In genomic region chr6:89348372-89348771, GRCh38 we compare ENCODE assay signal across 15 cellular contexts. TPM values are rescaled to one million over a fixed set of nuclear protein-coding genes. Genes with fewer than 3 reads are reported as not detected.
DNase-seq lines count a peak whose midpoint lies in the region; ATAC-seq and TF ChIP-seq lines count a peak whose summit lies in the region.
"Had no signal": no experiment of that assay in that cellular context is flagged by ENCODE, and none has a peak within 500 bp of the region (broad histone marks: within the 10 kb centered on the region; RNA-seq: fewer than 3 reads in every experiment).

No MANE protein-coding gene starts in this region.

- H4K20me1 ChIP-seq in mammary epithelial cell (ENCODE audit: insufficient read depth, low read length) = no peaks in the 10 kb centered on the region

- dilution Hi-C loops in mammary epithelial cell (cut with HindIII; ENCODE audit: low sequenced_read_pairs) = loop anchor here (5.0 kb wide), 1 partner anchor 51 kb away; no protein-coding TSS in a partner anchor

- WGBS in adrenal gland, 4 donors = 85 to 100% (median 96%) methylated on average over 1 of the region's 1 CpG
- WGBS in mesodermal cell (ENCODE audit: insufficient coverage in 2 of 2), 2 experiments = no CpG with 5 or more reads among the region's 1 CpG
- 100% methylated on average over 1 of the region's 1 CpG; no CpG with 5 or more reads in 1 of the 2 experiments for whole genome bisulfite sequencing in endodermal cell (ENCODE audit: insufficient coverage in 1 of 2, insufficient read length in 1 of 2), 2 experiments
- 100% methylated on average over 1 of the region's 1 CpG for WGBS in mammary epithelial cell (ENCODE audit: low coverage, missing lambda C conversion rate)

- in situ Hi-C loops in mammary epithelial cell (cut with MboI; ENCODE audit: low sequenced_read_pairs in 2 of 2) = no loop called here
- in situ Hi-C loops in GM13977 (cut with MboI; ENCODE audit: low pct_unique_long_range_greater_than_20kb, low sequenced_read_pairs, unreplicated experiment) = no loop called here

- H3K4me3 ChIP-seq in adrenal gland (no peak overlapping the region), mesodermal cell (ENCODE audit: extremely low read depth, insufficient read depth, low read length, poor library complexity, severe bottlenecking) (no peak overlapping the region), endodermal cell (ENCODE audit: low read length) (no peak overlapping the region), mammary epithelial cell (replicated peaks in 1 of 3; ENCODE audit: insufficient read depth in 1 of 3, low read depth in 2 of 3, low read length in 3 of 3) (no peak overlapping the region)

- peaks cover 68 to 74% of the 10 kb centered on the region in 2 donors for H3K4me1 Mint-ChIP-seq in natural killer cell
- H3K4me1 Mint-ChIP-seq in natural killer cell treated with Interleukin-12 subunit alpha and Interleukin-12 subunit beta and Interleukin-15 and Interleukin-18, amount 100 ng/mL, for 72 hours (ENCODE audit: low read depth in 2 of 2) = peaks cover 58 to 65% of the 10 kb centered on the region in 2 donors
- H3K4me1 Mint-ChIP-seq in endodermal cell = peaks cover 46% of the 10 kb centered on the region
- peaks cover 56% of the 10 kb centered on the region for H3K4me1 Mint-ChIP-seq in activated CD4-positive, alpha-beta T cell treated with anti-CD3 and anti-CD28 coated beads, Interleukin-2, amount 10 ng/mL, durations not matched to agents 7 days and 5 days

- ATAC-seq in natural killer cell = no peak
- ATAC-seq in natural killer cell treated with Interleukin-12 subunit alpha and Interleukin-12 subunit beta and Interleukin-15 and Interleukin-18, amount 100 ng/mL, for 72 hours = no peak
- ATAC-seq: activated T-cell treated with anti-CD3 and anti-CD28 coated beads, Interleukin-2, amount 50 U/mL, for 4 hours; left lobe of liver had no signal

- H3K9me3 Mint-ChIP-seq in natural killer cell (no peaks in the 10 kb centered on the region), endodermal cell (no peaks in the 10 kb centered on the region)
- no peaks in the 10 kb centered on the region for H3K9me3 Mint-ChIP-seq in natural killer cell treated with Interleukin-12 subunit alpha and Interleukin-12 subunit beta and Interleukin-15 and Interleukin-18, amount 100 ng/mL, for 72 hours
- no peaks in the 10 kb centered on the region for H3K9me3 Mint-ChIP-seq in activated CD4-positive, alpha-beta T cell treated with anti-CD3 and anti-CD28 coated beads, Interleukin-2, amount 10 ng/mL, durations not matched to agents 7 days and 5 days
- H3K9me3 Mint-ChIP-seq: activated T-cell treated with anti-CD3 and anti-CD28 coated beads, Interleukin-2, amount 50 U/mL, for 4 hours had no signal

- H3K36me3 ChIP-seq in adrenal gland (replicated peaks in 1 of 2) = no peaks in the 10 kb centered on the region
- H3K36me3 ChIP-seq in mesodermal cell (ENCODE audit: control insufficient read depth, insufficient read depth, low read length) = peaks cover 19% of the 10 kb centered on the region
- H3K36me3 ChIP-seq in endodermal cell (ENCODE audit: control insufficient read depth, insufficient read depth, low read length) = no peaks in the 10 kb centered on the region
- no peaks in the 10 kb centered on the region for H3K36me3 ChIP-seq in mammary epithelial cell (ENCODE audit: insufficient read depth, low read length)

- peak overlapping the region; percentile 96 for H3K27ac Mint-ChIP-seq in natural killer cell
- peak overlapping the region in 1 of 2 donors; percentile 95 for H3K27ac Mint-ChIP-seq in natural killer cell treated with Interleukin-12 subunit alpha and Interleukin-12 subunit beta and Interleukin-15 and Interleukin-18, amount 100 ng/mL, for 72 hours
- H3K27ac Mint-ChIP-seq in endodermal cell = no peak overlapping the region
- no peak overlapping the region for H3K27ac Mint-ChIP-seq in activated CD4-positive, alpha-beta T cell treated with anti-CD3 and anti-CD28 coated beads, Interleukin-2, amount 10 ng/mL, durations not matched to agents 7 days and 5 days

- BruUV-seq in mammary epithelial cell (replicated peaks; lab: Mats Ljungman, UMichigan) = no TSS peak

- H3K4me3 Mint-ChIP-seq in natural killer cell (no peak overlapping the region), endodermal cell (no peak overlapping the region)
- no peak overlapping the region for H3K4me3 Mint-ChIP-seq in natural killer cell treated with Interleukin-12 subunit alpha and Interleukin-12 subunit beta and Interleukin-15 and Interleukin-18, amount 100 ng/mL, for 72 hours
- no peak overlapping the region for H3K4me3 Mint-ChIP-seq in activated CD4-positive, alpha-beta T cell treated with anti-CD3 and anti-CD28 coated beads, Interleukin-2, amount 10 ng/mL, durations not matched to agents 7 days and 5 days
- H3K4me3 Mint-ChIP-seq: activated T-cell treated with anti-CD3 and anti-CD28 coated beads, Interleukin-2, amount 50 U/mL, for 4 hours had no signal

- H3K79me2 ChIP-seq in mammary epithelial cell (ENCODE audit: insufficient read depth, low read length) = peaks cover 82% of the 10 kb centered on the region

- no peak overlapping the region for H2AFZ ChIP-seq in mammary epithelial cell (ENCODE audit: low read depth, low read length)

- TF ChIP-seq POLR2A in adrenal gland (IDR thresholded peaks at IDR 0.05) = no peak

- POLR2A ChIA-PET in activated CD4-positive, alpha-beta T cell treated with anti-CD3 and anti-CD28 coated beads, Interleukin-2, amount 10 ng/mL, durations not matched to agents 7 days and 5 days (lab: Charles Lee) = interaction anchor here (0.6 kb wide), 1 partner anchor 89 kb away, joined by 3 read pairs; no protein-coding TSS in a partner anchor

- H3K9ac ChIP-seq in endodermal cell (ENCODE audit: extremely low read depth, low read length, poor library complexity, severe bottlenecking) (no peak overlapping the region), mammary epithelial cell (ENCODE audit: insufficient read depth, low read length) (no peak overlapping the region)

- peak overlapping the region in 3 of 5 donors; percentile 6 to 43 (median 14) for H3K27ac ChIP-seq in adrenal gland
- H3K27ac ChIP-seq in mesodermal cell (ENCODE audit: low read depth, low read length, severe bottlenecking) = peak overlapping the region; percentile 60
- H3K27ac ChIP-seq in endodermal cell (ENCODE audit: low read depth, low read length) = no peak overlapping the region
- no peak overlapping the region for H3K27ac ChIP-seq in mammary epithelial cell (ENCODE audit: insufficient read depth, low read depth, low read length)

- no peaks in the 10 kb centered on the region for H3K27me3 ChIP-seq in adrenal gland
- no peaks in the 10 kb centered on the region for H3K27me3 ChIP-seq in endodermal cell (ENCODE audit: control insufficient read depth, insufficient read depth, low read length, poor library complexity, severe bottlenecking)
- H3K27me3 ChIP-seq in mammary epithelial cell (ENCODE audit: insufficient read depth, low read length) = no peaks in the 10 kb centered on the region

- no peaks in the 10 kb centered on the region for H3K9me3 ChIP-seq in adrenal gland (replicated peaks in 1 of 3)
- no peaks in the 10 kb centered on the region for H3K9me3 ChIP-seq in mesodermal cell (ENCODE audit: control insufficient read depth, low read length)
- H3K9me3 ChIP-seq in endodermal cell (ENCODE audit: control insufficient read depth, low read length) = no peaks in the 10 kb centered on the region
- no peaks in the 10 kb centered on the region for H3K9me3 ChIP-seq in mammary epithelial cell (replicated peaks; ENCODE audit: insufficient read depth, low read length)

- intact Hi-C loops in natural killer cell (cut with micrococcal nuclease) (no loop called here), adrenal gland (cut with DNase I) (loop anchor here in 1 of 2 donors (10.0 kb wide), 1 partner anchor 654 kb away; no protein-coding TSS in a partner anchor), mammary epithelial cell (cut with micrococcal nuclease) (no loop called here)

- H3K27me3 Mint-ChIP-seq in natural killer cell (ENCODE audit: low read depth in 2 of 2) (no peaks in the 10 kb centered on the region), endodermal cell (ENCODE audit: insufficient read depth) (no peaks in the 10 kb centered on the region)
- no peaks in the 10 kb centered on the region for H3K27me3 Mint-ChIP-seq in natural killer cell treated with Interleukin-12 subunit alpha and Interleukin-12 subunit beta and Interleukin-15 and Interleukin-18, amount 100 ng/mL, for 72 hours
- H3K27me3 Mint-ChIP-seq in activated CD4-positive, alpha-beta T cell treated with anti-CD3 and anti-CD28 coated beads, Interleukin-2, amount 10 ng/mL, durations not matched to agents 7 days and 5 days = no peaks in the 10 kb centered on the region

- H3K4me2 ChIP-seq in mammary epithelial cell (ENCODE audit: insufficient read depth, low read depth, low read length) = no peak overlapping the region

- peaks cover 35 to 54% of the 10 kb centered on the region in 2 donors for H3K4me1 ChIP-seq in adrenal gland (replicated peaks in 1 of 2)
- H3K4me1 ChIP-seq in mesodermal cell (ENCODE audit: control insufficient read depth, insufficient read depth, low read length, poor library complexity, severe bottlenecking) = peaks cover 49% of the 10 kb centered on the region
- no peaks in the 10 kb centered on the region for H3K4me1 ChIP-seq in endodermal cell (ENCODE audit: control insufficient read depth, insufficient read depth, low read length)
- H3K4me1 ChIP-seq in mammary epithelial cell (ENCODE audit: insufficient read depth, low read length) = peaks cover 21% of the 10 kb centered on the region

- CTCF ChIA-PET in mammary epithelial cell (lab: Charles Lee; ENCODE audit: low non-redundant PET) = interaction anchor here (0.6 kb wide), 1 partner anchor 325 kb away, joined by 3 read pairs; no protein-coding TSS in a partner anchor
- CTCF ChIA-PET in activated CD4-positive, alpha-beta T cell treated with anti-CD3 and anti-CD28 coated beads, Interleukin-2, amount 10 ng/mL, durations not matched to agents 7 days and 5 days (lab: Charles Lee) = interaction anchor here (0.9 to 5.8 kb wide), 2 partner anchors 19 to 23 kb away, joined by 3 to 26 read pairs; no protein-coding TSS in a partner anchor

- DNase-seq in natural killer cell (no peak), adrenal gland (no peak), endodermal cell (no peak), mammary epithelial cell (no peak), GM13977 (ENCODE audit: low spot score) (no peak)
- DNase-seq in natural killer cell treated with Interleukin-12 subunit alpha and Interleukin-12 subunit beta and Interleukin-15 and Interleukin-18, amount 100 ng/mL, for 72 hours (ENCODE audit: low spot score) = no peak
- DNase-seq in activated CD4-positive, alpha-beta T cell treated with anti-CD3 and anti-CD28 coated beads, Interleukin-2, amount 10 ng/mL, durations not matched to agents 7 days and 5 days = no peak
- DNase-seq: activated T-cell treated with anti-CD3 and anti-CD28 coated beads, Interleukin-2, amount 50 U/mL, for 4 hours; NK-92 treated with Interleukin-12 subunit alpha and Interleukin-12 subunit beta, amount 100 ng/mL, for 24 hours; stimulated activated CD4-positive, alpha-beta T cell treated with anti-CD3 and anti-CD28 coated beads, Interleukin-15, amount 100 ng/mL, for 24 hours had no signal

- TF ChIP-seq CTCF in natural killer cell (IDR thresholded peaks at IDR 0.05) (no peak), adrenal gland (IDR thresholded peaks at IDR 0.05) (no peak), endodermal cell (conservative IDR thresholded peaks at IDR 0.05) (no peak), mammary epithelial cell (conservative IDR thresholded peaks at IDR 0.05 in 1 of 2, IDR thresholded peaks at IDR 0.05 in 1 of 2; ENCODE audit: extremely low read depth in 1 of 2, insufficient read depth in 1 of 2, low read depth in 1 of 2, low read length in 2 of 2) (no peak), GM13977 (IDR thresholded peaks at IDR 0.05; ENCODE audit: extremely low read depth, insufficient read depth, missing control alignments) (no peak)

- H3K36me3 Mint-ChIP-seq in natural killer cell (no peaks in the 10 kb centered on the region), endodermal cell (ENCODE audit: low read depth) (peaks cover 5% of the 10 kb centered on the region)
- peaks cover 6% of the 10 kb centered on the region for H3K36me3 Mint-ChIP-seq in natural killer cell treated with Interleukin-12 subunit alpha and Interleukin-12 subunit beta and Interleukin-15 and Interleukin-18, amount 100 ng/mL, for 72 hours
- peaks cover 9% of the 10 kb centered on the region for H3K36me3 Mint-ChIP-seq in activated CD4-positive, alpha-beta T cell treated with anti-CD3 and anti-CD28 coated beads, Interleukin-2, amount 10 ng/mL, durations not matched to agents 7 days and 5 days (ENCODE audit: low read depth)

RNA-seq across cellular contexts. Expression of gene UBE2J1, which starts 4.2 kb away (rescaled TPM):
- total RNA-seq in natural killer cell (10 to 100 TPM; 34.1 to 58.1 (median 45.9) TPM), adrenal gland (10 to 100 TPM; 27.9 to 55.4 (median 37.9) TPM), endodermal cell (10 to 100 TPM; 20.1 to 21.9 TPM), mammary epithelial cell (10 to 100 TPM; 22.9 to 25.3 TPM)
- 10 to 100 TPM; 31.1 to 35.0 TPM for total RNA-seq in natural killer cell treated with Interleukin-12 subunit alpha and Interleukin-12 subunit beta and Interleukin-15 and Interleukin-18, amount 100 ng/mL, for 72 hours
- polyA plus RNA-seq in adrenal gland (10 to 100 TPM; 18.4 to 65.6 (median 22.4) TPM), mammary epithelial cell (15.1 TPM)
- 63.4 TPM for polyA plus RNA-seq in mesodermal cell (2013, experiment 1 of 2)
- 69.1 TPM for polyA plus RNA-seq in mesodermal cell (2013, experiment 2 of 2)
- 34.6 TPM for polyA plus RNA-seq in endodermal cell (2013, experiment 1 of 2)
- 35.2 TPM for polyA plus RNA-seq in endodermal cell (2013, experiment 2 of 2)
- polyA minus RNA-seq in mammary epithelial cell = 11.0 TPM
- total RNA-seq in activated CD4-positive, alpha-beta T cell treated with anti-CD3 and anti-CD28 coated beads, Interleukin-2, amount 10 ng/mL, durations not matched to agents 7 days and 5 days = 10 to 100 TPM; 25.9 to 30.9 TPM

RNA-seq across cellular contexts. Expression of gene GABRR2, which starts 33.3 kb away (rescaled TPM):
- total RNA-seq in natural killer cell (1 to 10 TPM in 2 of 3 donors, under 1 TPM in 1; 0.57 to 2.2 (median 1.0) TPM), adrenal gland (under 1 TPM in 6 of 8 donors, not detected in 2; 0.44 to 0.83 (median 0.79) TPM), endodermal cell (under 1 TPM; 0.15 to 0.27 TPM), mammary epithelial cell (not detected)
- total RNA-seq in natural killer cell treated with Interleukin-12 subunit alpha and Interleukin-12 subunit beta and Interleukin-15 and Interleukin-18, amount 100 ng/mL, for 72 hours = 1 to 10 TPM; 1.0 to 1.9 TPM
- polyA plus RNA-seq in adrenal gland (under 1 TPM; 0.17 to 0.48 (median 0.42) TPM), mammary epithelial cell (not detected)
- 1.00 TPM for polyA plus RNA-seq in mesodermal cell (2013, experiment 1 of 2)
- polyA plus RNA-seq in mesodermal cell (2013, experiment 2 of 2) = 0.56 TPM
- 0.36 TPM for polyA plus RNA-seq in endodermal cell (2013, experiment 1 of 2)
- 0.17 TPM for polyA plus RNA-seq in endodermal cell (2013, experiment 2 of 2)
- polyA minus RNA-seq in mammary epithelial cell = not detected
- under 1 TPM; 0.30 to 0.77 TPM for total RNA-seq in activated CD4-positive, alpha-beta T cell treated with anti-CD3 and anti-CD28 coated beads, Interleukin-2, amount 10 ng/mL, durations not matched to agents 7 days and 5 days
- total RNA-seq: Daoy, osteoblast, SK-MEL-5 had no signal

Comparison
In these comparisons a context has a peak if more than half of its experiments do, and no peak if none do; other contexts are left out.
1. H3K27ac Mint-ChIP-seq: peak in natural killer cell (2 of 2); none in endodermal cell (single experiment) and activated CD4-positive, alpha-beta T cell treated with anti-CD3 and anti-CD28 coated beads, Interleukin-2, amount 10 ng/mL, durations not matched to agents 7 days and 5 days (single experiment).
2. H3K27ac ChIP-seq: peak in adrenal gland (3 of 5) and mesodermal cell (single experiment); none in endodermal cell (single experiment) and mammary epithelial cell (single experiment).